In the genomic region with DNA sequence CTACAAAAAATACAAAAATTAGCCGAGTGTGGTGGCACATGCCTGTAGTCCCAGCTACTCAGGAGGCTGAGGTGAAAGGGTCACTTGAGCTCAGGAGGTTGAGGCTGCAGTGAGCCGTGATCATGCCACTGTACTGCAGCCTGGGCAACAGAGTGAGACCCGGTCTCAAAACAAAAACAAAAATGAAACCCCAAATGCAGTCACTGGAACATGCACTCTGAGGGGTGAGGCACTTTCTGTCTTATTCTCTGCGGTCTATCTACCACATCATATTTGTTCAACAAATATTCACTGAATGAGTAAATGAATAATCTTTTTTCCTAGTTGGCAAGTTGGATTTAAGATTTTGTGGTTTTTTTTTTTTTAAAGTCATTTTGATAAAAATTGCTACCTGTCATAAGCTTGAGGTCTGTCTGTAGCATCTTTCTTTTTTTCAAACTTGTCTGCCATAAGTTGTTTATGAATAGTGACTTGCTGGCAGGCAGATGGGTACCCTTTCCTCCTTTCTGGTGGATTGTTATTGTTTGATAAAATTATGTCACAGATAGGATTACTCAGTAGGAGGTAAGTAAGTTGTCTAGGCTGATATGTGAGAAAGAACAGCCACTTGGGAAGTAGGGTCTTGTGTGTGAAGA, we compare ENCODE assay signal across 9 cellular contexts. TPM values are rescaled to one million over a fixed set of nuclear protein-coding genes. Genes with fewer than 3 reads are reported as not detected.
A peak's percentile ranks its signal among the peaks of the same experiment; 100 is the strongest.
DNase-seq lines count a peak whose midpoint lies in the region; ATAC-seq and TF ChIP-seq lines count a peak whose summit lies in the region.
"Had no signal": no experiment of that assay in that cellular context is flagged by ENCODE, and none has a peak within 500 bp of the region (broad histone marks: within the 10 kb centered on the region; RNA-seq: fewer than 3 reads in every experiment).

No MANE protein-coding gene starts in this region.

- no peak overlapping the region for H3K4me3 ChIP-seq in choroid plexus epithelial cell (ENCODE audit: low read depth, low read length)

- no peak for TF ChIP-seq CTCF in choroid plexus epithelial cell (conservative IDR thresholded peaks at IDR 0.05; ENCODE audit: low read depth, low read length)

- peak; percentile 5 for DNase-seq in choroid plexus epithelial cell (ENCODE audit: low read depth)
- no peak for DNase-seq in AG08396 (ENCODE audit: low spot score)
- DNase-seq in HuH-7.5 (ENCODE audit: low spot score): no peak
- no peak for DNase-seq in occipital lobe (lab: John Stamatoyannopoulos, UW)
- no peak for DNase-seq in OCI-M2 (lab: John Stamatoyannopoulos, UW; ENCODE audit: unreplicated experiment)
- DNase-seq: brain microvascular endothelial cell had no signal

- ATAC-seq in GM18508 (IDR thresholded peaks at IDR 0.05; ENCODE audit: insufficient read depth, unreplicated experiment) (peak; percentile 89), GM21526 (IDR thresholded peaks at IDR 0.05; ENCODE audit: low FRiP score, unreplicated experiment) (peak; percentile 73), HG03469 (IDR thresholded peaks at IDR 0.05; ENCODE audit: unreplicated experiment) (peak; percentile 77)

RNA-seq across cellular contexts. Expression of gene CHRNA1, which starts 11.8 kb away (rescaled TPM):
- total RNA-seq in occipital lobe: not detected
